In genomic region chr2:3563521-3563976, GRCh38 we compare ENCODE assay signal across 1 cellular context.
TF ChIP-seq lines count a peak whose summit lies in the region.

No MANE protein-coding gene starts in this region.

TF ChIP-seq in K562, 482 proteins besides CTCF, POLR2A, EP300 and RAD21 (continued from another document):
- no peak for TF ChIP-seq CREB3L1 (IDR thresholded peaks at IDR 0.05; ENCODE audit: borderline replicate concordance, low read depth)
- no peak for TF ChIP-seq ZNF212 (CRISPR knock-in tag; IDR thresholded peaks at IDR 0.05)
- TF ChIP-seq USF1 (CRISPR knock-in tag; IDR thresholded peaks at IDR 0.05) = no peak
- no peak for TF ChIP-seq ZNF143 (CRISPR knock-in tag; IDR thresholded peaks at IDR 0.05)
- no peak for TF ChIP-seq PHF20 (IDR thresholded peaks at IDR 0.05; ENCODE audit: partially characterized antibody)
- TF ChIP-seq HES1 (IDR thresholded peaks at IDR 0.05; ENCODE audit: low read depth) = 0 out of 2 replicates have a peak, but pooled peaks have one; percentile 22
- TF ChIP-seq SRSF3 (IDR thresholded peaks at IDR 0.05; ENCODE audit: insufficient read depth, low read length) = no peak
- no peak for TF ChIP-seq SRF (CRISPR knock-in tag; IDR thresholded peaks at IDR 0.05)
- TF ChIP-seq ZNF778 (CRISPR knock-in tag; IDR thresholded peaks at IDR 0.05) = no peak
- 0 out of 2 replicates have a peak, but pooled peaks have one; percentile 14 for TF ChIP-seq MTA2 (IDR thresholded peaks at IDR 0.05; ENCODE audit: low read depth)
- peak; percentile 79 for TF ChIP-seq ARID1B (IDR thresholded peaks at IDR 0.05)
- TF ChIP-seq CBX1 (IDR thresholded peaks at IDR 0.05; ENCODE audit: low read depth) = no peak
- TF ChIP-seq ZNF644 (tag; IDR thresholded peaks at IDR 0.05; ENCODE audit: low read depth) = peak; percentile 28; the same call in 1 of the 2 replicates
- TF ChIP-seq FOXA1 (IDR thresholded peaks at IDR 0.05; ENCODE audit: borderline replicate concordance) = no peak
- 0 out of 2 replicates have a peak, but pooled peaks have one; percentile 33 for TF ChIP-seq CTBP1 (IDR thresholded peaks at IDR 0.05; ENCODE audit: borderline replicate concordance)
- no peak for TF ChIP-seq KAT7 (CRISPR knock-in tag; IDR thresholded peaks at IDR 0.05; ENCODE audit: borderline replicate concordance)
- no peak for TF ChIP-seq SMAD4 (CRISPR knock-in tag; conservative IDR thresholded peaks at IDR 0.05)
- peak; percentile 52; the same call in 1 of the 2 replicates for TF ChIP-seq SMARCA4 (IDR thresholded peaks at IDR 0.05)
- no peak for TF ChIP-seq GATA2 (CRISPR knock-in tag; IDR thresholded peaks at IDR 0.05)
- TF ChIP-seq ESRRB (CRISPR knock-in tag; IDR thresholded peaks at IDR 0.05; ENCODE audit: borderline replicate concordance) = no peak
- peak; percentile 56; the same call in 1 of the 2 replicates for TF ChIP-seq POLR2AphosphoS5 (IDR thresholded peaks at IDR 0.05; ENCODE audit: control insufficient read depth, insufficient read depth, low read depth, low read length)
- peak; percentile 44 for TF ChIP-seq NCOR1 (IDR thresholded peaks at IDR 0.05)
- peak; percentile 28; the same call in 1 of the 2 replicates for TF ChIP-seq ZKSCAN3 (CRISPR knock-in tag; IDR thresholded peaks at IDR 0.05)
- TF ChIP-seq BMI1 (IDR thresholded peaks at IDR 0.05; ENCODE audit: low read length) = no peak
- TF ChIP-seq TCF3 (CRISPR knock-in tag; IDR thresholded peaks at IDR 0.05) = peak; percentile 46; the same call in 1 of the 2 replicates
- TF ChIP-seq IFI16 (CRISPR knock-in tag; IDR thresholded peaks at IDR 0.05) = no peak
- no peak for TF ChIP-seq ZKSCAN8 (CRISPR knock-in tag; IDR thresholded peaks at IDR 0.05)
- TF ChIP-seq ZBTB33 (CRISPR knock-in tag; IDR thresholded peaks at IDR 0.05) = no peak
- no peak for TF ChIP-seq SMARCC2 (IDR thresholded peaks at IDR 0.05; ENCODE audit: low read depth)
- TF ChIP-seq SOX6 (IDR thresholded peaks at IDR 0.05) = peak; percentile 45; the same call in 1 of the 2 replicates
- TF ChIP-seq MYC (IDR thresholded peaks at IDR 0.05; ENCODE audit: low read depth, low read length) = no peak
- TF ChIP-seq MYC (CRISPR knock-in tag; IDR thresholded peaks at IDR 0.05; ENCODE audit: borderline replicate concordance, low read depth) = no peak
- no peak for TF ChIP-seq ZNF354B (CRISPR knock-in tag; IDR thresholded peaks at IDR 0.05)
- TF ChIP-seq ZNF518B (CRISPR knock-in tag; IDR thresholded peaks at IDR 0.05) = no peak
- TF ChIP-seq MCM5 (IDR thresholded peaks at IDR 0.05; ENCODE audit: low read depth) = no peak
- peak; percentile 59 for TF ChIP-seq VEZF1 (CRISPR knock-in tag; IDR thresholded peaks at IDR 0.05)
- TF ChIP-seq CEBPZ (IDR thresholded peaks at IDR 0.05; ENCODE audit: borderline replicate concordance, low read depth, low read length) = no peak
- no peak for TF ChIP-seq TEAD1 (CRISPR knock-in tag; IDR thresholded peaks at IDR 0.05)
- no peak for TF ChIP-seq NR3C1 (CRISPR knock-in tag; IDR thresholded peaks at IDR 0.05)
- TF ChIP-seq ZNF507 (tag; conservative IDR thresholded peaks at IDR 0.05) = no peak
